ENCODE assay signal across 1 cellular context in the genomic region with DNA sequence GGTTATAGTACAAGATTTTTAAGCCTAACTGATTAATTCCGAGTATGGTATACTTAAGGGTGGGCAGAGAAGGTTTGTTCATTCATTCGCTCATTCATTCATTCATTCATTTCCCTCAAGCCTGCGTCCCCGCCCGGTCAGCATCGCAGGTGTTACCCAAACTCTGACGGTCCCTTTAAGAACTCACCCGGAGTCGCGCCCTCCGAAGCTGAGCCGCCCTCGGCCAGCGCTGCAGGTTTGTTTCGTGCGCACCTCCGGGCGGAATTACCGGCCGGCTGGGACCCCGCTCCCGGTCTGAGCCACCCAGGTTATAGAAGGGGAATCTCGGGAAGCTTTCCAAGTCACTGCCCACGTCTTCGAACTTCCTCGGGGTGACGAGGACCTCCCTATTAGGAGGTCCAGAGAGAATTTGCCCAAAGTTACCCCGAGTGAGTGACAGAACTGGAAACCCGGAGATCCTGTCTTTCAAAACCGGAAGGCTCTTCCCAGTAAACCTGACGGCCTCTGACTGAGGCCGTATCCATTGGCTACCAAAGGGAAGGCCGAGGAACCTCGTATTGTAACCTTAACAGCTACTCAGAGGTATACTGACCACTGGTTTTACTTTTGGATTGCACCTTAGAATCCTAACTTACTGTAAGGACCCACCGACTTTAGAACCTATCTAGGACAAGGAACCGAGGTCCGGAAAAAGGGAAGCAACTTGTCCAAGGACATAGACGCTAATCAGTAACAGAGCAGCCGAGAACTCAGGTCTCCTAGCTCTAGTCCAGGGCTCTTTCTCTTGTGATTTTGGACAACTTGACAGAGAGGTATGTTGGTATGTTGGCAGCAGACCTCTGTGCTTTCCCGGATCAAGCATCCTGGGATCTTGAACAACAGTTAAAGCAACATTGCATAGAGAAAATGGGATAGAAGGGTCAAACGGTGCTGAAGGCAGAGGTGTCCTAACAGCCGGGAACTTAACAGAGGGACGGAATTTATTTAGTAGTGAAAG.
TF ChIP-seq lines count a peak whose summit lies in the region.

No MANE protein-coding gene starts in this region.

TF ChIP-seq in HepG2, 621 proteins besides CTCF, POLR2A, EP300 and RAD21 (continued from another document and continues in another):
- TF ChIP-seq SETDB1 (CRISPR knock-in tag; IDR thresholded peaks at IDR 0.05; ENCODE audit: borderline replicate concordance) (no peak), ZNF530 (CRISPR knock-in tag; IDR thresholded peaks at IDR 0.05; ENCODE audit: low read depth) (no peak), MED13 (CRISPR knock-in tag; IDR thresholded peaks at IDR 0.05) (no peak), REL (CRISPR knock-in tag; conservative IDR thresholded peaks at IDR 0.05) (no peak), ZNF557 (CRISPR knock-in tag; IDR thresholded peaks at IDR 0.05) (no peak), ZNF33A (CRISPR knock-in tag; IDR thresholded peaks at IDR 0.05; ENCODE audit: borderline replicate concordance) (no peak), NR1H2 (CRISPR knock-in tag; IDR thresholded peaks at IDR 0.05; ENCODE audit: borderline replicate concordance, low read depth) (no peak), TCF12 (IDR thresholded peaks at IDR 0.05) (no peak), TCF12 (CRISPR knock-in tag; IDR thresholded peaks at IDR 0.05) (peak; percentile 3; the same call in 1 of the 2 replicates), GABPA (IDR thresholded peaks at IDR 0.05; ENCODE audit: low read depth, low read length) (no peak), GABPA (CRISPR knock-in tag; IDR thresholded peaks at IDR 0.05; ENCODE audit: low read depth) (peak; percentile 62), JUND (CRISPR knock-in tag; IDR thresholded peaks at IDR 0.05) (no peak), SP140L (CRISPR knock-in tag; IDR thresholded peaks at IDR 0.05; ENCODE audit: borderline replicate concordance) (no peak), ZNF296 (CRISPR knock-in tag; conservative IDR thresholded peaks at IDR 0.05) (no peak), RELA (CRISPR knock-in tag; IDR thresholded peaks at IDR 0.05) (no peak), ZNF749 (CRISPR knock-in tag; IDR thresholded peaks at IDR 0.05; ENCODE audit: borderline replicate concordance) (peak; percentile 56; the same call in 1 of the 2 replicates), ZNF230 (CRISPR knock-in tag; IDR thresholded peaks at IDR 0.05) (no peak), SMARCE1 (IDR thresholded peaks at IDR 0.05; ENCODE audit: borderline replicate concordance) (no peak), ZNF343 (CRISPR knock-in tag; IDR thresholded peaks at IDR 0.05) (no peak), SRSF4 (IDR thresholded peaks at IDR 0.05; ENCODE audit: low read depth, low read length, poor library complexity, severe bottlenecking) (no peak), ZFP41 (CRISPR knock-in tag; IDR thresholded peaks at IDR 0.05; ENCODE audit: borderline replicate concordance) (no peak), ZNF441 (CRISPR knock-in tag; IDR thresholded peaks at IDR 0.05; ENCODE audit: borderline replicate concordance) (no peak), ZNF7 (CRISPR knock-in tag; IDR thresholded peaks at IDR 0.05) (no peak), ZBTB1 (CRISPR knock-in tag; IDR thresholded peaks at IDR 0.05; ENCODE audit: borderline replicate concordance) (no peak), ELF1 (CRISPR knock-in tag; IDR thresholded peaks at IDR 0.05) (peak; percentile 66), TEAD3 (CRISPR knock-in tag; optimal IDR thresholded peaks at IDR 0.05; ENCODE audit: borderline replicate concordance) (peak; percentile 12), NRL (CRISPR knock-in tag; IDR thresholded peaks at IDR 0.05; ENCODE audit: borderline replicate concordance) (no peak), ARNTL (CRISPR knock-in tag; IDR thresholded peaks at IDR 0.05) (no peak), PHF21A (CRISPR knock-in tag; IDR thresholded peaks at IDR 0.05) (peak; percentile 29; the same call in 1 of the 2 replicates), MAFF (IDR thresholded peaks at IDR 0.05; ENCODE audit: low read depth, low read length) (no peak), PCBP1 (IDR thresholded peaks at IDR 0.05; ENCODE audit: borderline replicate concordance, low read depth, low read length) (no peak), ZNF350 (CRISPR knock-in tag; IDR thresholded peaks at IDR 0.05; ENCODE audit: borderline replicate concordance, low read depth) (no peak), NFYB (CRISPR knock-in tag; IDR thresholded peaks at IDR 0.05) (0 out of 2 replicates have a peak, but pooled peaks have one; percentile 10), ZZZ3 (CRISPR knock-in tag; IDR thresholded peaks at IDR 0.05; ENCODE audit: borderline replicate concordance) (no peak), ZNF672 (CRISPR knock-in tag; IDR thresholded peaks at IDR 0.05) (no peak), KLF6 (CRISPR knock-in tag; IDR thresholded peaks at IDR 0.05) (no peak), FOXM1 (CRISPR knock-in tag; IDR thresholded peaks at IDR 0.05) (no peak), ARID2 (CRISPR knock-in tag; IDR thresholded peaks at IDR 0.05; ENCODE audit: borderline replicate concordance) (peak; percentile 77; the same call in 1 of the 2 replicates)
- TF ChIP-seq, protein P1, sequence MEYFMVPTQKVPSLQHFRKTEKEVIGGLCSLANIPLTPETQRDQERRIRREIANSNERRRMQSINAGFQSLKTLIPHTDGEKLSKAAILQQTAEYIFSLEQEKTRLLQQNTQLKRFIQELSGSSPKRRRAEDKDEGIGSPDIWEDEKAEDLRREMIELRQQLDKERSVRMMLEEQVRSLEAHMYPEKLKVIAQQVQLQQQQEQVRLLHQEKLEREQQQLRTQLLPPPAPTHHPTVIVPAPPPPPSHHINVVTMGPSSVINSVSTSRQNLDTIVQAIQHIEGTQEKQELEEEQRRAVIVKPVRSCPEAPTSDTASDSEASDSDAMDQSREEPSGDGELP (IDR thresholded peaks at IDR 0.05; ENCODE audit: borderline replicate concordance, low read depth), result no peak
- TF ChIP-seq, protein P2, sequence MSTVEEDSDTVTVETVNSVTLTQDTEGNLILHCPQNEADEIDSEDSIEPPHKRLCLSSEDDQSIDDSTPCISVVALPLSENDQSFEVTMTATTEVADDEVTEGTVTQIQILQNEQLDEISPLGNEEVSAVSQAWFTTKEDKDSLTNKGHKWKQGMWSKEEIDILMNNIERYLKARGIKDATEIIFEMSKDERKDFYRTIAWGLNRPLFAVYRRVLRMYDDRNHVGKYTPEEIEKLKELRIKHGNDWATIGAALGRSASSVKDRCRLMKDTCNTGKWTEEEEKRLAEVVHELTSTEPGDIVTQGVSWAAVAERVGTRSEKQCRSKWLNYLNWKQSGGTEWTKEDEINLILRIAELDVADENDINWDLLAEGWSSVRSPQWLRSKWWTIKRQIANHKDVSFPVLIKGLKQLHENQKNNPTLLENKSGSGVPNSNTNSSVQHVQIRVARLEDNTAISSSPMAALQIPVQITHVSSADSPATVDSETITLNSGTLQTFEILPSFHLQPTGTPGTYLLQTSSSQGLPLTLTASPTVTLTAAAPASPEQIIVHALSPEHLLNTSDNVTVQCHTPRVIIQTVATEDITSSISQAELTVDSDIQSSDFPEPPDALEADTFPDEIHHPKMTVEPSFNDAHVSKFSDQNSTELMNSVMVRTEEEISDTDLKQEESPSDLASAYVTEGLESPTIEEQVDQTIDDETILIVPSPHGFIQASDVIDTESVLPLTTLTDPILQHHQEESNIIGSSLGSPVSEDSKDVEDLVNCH (CRISPR knock-in tag; IDR thresholded peaks at IDR 0.05), result 0 out of 2 replicates have a peak, but pooled peaks have one; percentile 7
- TF ChIP-seq, protein P3, sequence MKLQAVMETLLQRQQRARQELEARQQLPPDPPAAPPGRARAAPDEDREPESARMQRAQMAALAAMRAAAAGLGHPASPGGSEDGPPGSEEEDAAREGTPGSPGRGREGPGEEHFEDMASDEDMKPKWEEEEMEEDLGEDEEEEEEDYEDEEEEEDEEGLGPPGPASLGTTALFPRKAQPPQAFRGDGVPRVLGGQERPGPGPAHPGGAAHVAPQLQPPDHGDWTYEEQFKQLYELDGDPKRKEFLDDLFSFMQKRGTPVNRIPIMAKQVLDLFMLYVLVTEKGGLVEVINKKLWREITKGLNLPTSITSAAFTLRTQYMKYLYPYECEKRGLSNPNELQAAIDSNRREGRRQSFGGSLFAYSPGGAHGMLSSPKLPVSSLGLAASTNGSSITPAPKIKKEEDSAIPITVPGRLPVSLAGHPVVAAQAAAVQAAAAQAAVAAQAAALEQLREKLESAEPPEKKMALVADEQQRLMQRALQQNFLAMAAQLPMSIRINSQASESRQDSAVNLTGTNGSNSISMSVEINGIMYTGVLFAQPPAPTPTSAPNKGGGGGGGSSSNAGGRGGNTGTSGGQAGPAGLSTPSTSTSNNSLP (IDR thresholded peaks at IDR 0.05; ENCODE audit: low read depth, low read length), result no peak
- TF ChIP-seq, protein P4, sequence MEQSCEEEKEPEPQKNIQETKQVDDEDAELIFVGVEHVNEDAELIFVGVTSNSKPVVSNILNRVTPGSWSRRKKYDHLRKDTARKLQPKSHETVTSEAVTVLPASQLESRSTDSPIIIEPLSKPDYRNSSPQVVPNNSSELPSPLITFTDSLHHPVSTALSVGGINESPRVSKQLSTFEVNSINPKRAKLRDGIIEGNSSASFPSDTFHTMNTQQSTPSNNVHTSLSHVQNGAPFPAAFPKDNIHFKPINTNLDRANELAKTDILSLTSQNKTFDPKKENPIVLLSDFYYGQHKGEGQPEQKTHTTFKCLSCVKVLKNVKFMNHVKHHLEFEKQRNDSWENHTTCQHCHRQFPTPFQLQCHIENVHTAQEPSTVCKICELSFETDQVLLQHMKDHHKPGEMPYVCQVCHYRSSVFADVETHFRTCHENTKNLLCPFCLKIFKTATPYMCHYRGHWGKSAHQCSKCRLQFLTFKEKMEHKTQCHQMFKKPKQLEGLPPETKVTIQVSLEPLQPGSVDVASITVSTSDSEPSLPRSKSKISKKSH (CRISPR knock-in tag; IDR thresholded peaks at IDR 0.05; ENCODE audit: borderline replicate concordance), result no peak
- TF ChIP-seq, protein P5, sequence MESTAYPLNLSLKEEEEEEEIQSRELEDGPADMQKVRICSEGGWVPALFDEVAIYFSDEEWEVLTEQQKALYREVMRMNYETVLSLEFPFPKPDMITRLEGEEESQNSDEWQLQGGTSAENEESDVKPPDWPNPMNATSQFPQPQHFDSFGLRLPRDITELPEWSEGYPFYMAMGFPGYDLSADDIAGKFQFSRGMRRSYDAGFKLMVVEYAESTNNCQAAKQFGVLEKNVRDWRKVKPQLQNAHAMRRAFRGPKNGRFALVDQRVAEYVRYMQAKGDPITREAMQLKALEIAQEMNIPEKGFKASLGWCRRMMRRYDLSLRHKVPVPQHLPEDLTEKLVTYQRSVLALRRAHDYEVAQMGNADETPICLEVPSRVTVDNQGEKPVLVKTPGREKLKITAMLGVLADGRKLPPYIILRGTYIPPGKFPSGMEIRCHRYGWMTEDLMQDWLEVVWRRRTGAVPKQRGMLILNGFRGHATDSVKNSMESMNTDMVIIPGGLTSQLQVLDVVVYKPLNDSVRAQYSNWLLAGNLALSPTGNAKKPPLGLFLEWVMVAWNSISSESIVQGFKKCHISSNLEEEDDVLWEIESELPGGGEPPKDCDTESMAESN (CRISPR knock-in tag; conservative IDR thresholded peaks at IDR 0.05), result no peak
- TF ChIP-seq, protein P6, sequence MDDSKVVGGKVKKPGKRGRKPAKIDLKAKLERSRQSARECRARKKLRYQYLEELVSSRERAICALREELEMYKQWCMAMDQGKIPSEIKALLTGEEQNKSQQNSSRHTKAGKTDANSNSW (CRISPR knock-in tag; IDR thresholded peaks at IDR 0.05; ENCODE audit: borderline replicate concordance), result no peak
- TF ChIP-seq, protein P7, sequence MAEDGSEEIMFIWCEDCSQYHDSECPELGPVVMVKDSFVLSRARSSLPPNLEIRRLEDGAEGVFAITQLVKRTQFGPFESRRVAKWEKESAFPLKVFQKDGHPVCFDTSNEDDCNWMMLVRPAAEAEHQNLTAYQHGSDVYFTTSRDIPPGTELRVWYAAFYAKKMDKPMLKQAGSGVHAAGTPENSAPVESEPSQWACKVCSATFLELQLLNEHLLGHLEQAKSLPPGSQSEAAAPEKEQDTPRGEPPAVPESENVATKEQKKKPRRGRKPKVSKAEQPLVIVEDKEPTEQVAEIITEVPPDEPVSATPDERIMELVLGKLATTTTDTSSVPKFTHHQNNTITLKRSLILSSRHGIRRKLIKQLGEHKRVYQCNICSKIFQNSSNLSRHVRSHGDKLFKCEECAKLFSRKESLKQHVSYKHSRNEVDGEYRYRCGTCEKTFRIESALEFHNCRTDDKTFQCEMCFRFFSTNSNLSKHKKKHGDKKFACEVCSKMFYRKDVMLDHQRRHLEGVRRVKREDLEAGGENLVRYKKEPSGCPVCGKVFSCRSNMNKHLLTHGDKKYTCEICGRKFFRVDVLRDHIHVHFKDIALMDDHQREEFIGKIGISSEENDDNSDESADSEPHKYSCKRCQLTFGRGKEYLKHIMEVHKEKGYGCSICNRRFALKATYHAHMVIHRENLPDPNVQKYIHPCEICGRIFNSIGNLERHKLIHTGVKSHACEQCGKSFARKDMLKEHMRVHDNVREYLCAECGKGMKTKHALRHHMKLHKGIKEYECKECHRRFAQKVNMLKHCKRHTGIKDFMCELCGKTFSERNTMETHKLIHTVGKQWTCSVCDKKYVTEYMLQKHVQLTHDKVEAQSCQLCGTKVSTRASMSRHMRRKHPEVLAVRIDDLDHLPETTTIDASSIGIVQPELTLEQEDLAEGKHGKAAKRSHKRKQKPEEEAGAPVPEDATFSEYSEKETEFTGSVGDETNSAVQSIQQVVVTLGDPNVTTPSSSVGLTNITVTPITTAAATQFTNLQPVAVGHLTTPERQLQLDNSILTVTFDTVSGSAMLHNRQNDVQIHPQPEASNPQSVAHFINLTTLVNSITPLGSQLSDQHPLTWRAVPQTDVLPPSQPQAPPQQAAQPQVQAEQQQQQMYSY (CRISPR knock-in tag; IDR thresholded peaks at IDR 0.05), result no peak
- TF ChIP-seq, protein P8, sequence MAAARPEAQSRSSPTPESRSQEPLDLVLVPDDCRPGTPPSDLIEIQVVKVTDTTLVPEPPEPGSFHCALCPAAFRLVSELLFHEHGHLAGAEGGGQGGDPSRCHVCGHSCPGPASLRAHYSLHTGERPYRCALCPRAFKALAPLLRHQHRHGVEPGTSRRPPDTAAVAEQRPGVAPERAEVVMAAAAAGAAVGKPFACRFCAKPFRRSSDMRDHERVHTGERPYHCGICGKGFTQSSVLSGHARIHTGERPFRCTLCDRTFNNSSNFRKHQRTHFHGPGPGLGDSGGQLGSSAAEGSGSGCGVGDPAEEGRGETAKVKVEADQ (CRISPR knock-in tag; IDR thresholded peaks at IDR 0.05; ENCODE audit: borderline replicate concordance), result no peak
- TF ChIP-seq, protein P9, sequence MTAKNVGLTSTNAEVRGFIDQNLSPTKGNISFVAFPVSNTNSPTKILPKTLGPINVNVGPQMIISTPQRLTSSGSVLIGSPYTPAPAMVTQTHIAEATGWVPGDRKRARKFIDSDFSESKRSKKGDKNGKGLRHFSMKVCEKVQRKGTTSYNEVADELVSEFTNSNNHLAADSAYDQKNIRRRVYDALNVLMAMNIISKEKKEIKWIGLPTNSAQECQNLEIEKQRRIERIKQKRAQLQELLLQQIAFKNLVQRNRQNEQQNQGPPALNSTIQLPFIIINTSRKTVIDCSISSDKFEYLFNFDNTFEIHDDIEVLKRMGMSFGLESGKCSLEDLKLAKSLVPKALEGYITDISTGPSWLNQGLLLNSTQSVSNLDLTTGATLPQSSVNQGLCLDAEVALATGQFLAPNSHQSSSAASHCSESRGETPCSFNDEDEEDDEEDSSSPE (CRISPR knock-in tag; IDR thresholded peaks at IDR 0.05), result no peak
- TF ChIP-seq, protein P10, sequence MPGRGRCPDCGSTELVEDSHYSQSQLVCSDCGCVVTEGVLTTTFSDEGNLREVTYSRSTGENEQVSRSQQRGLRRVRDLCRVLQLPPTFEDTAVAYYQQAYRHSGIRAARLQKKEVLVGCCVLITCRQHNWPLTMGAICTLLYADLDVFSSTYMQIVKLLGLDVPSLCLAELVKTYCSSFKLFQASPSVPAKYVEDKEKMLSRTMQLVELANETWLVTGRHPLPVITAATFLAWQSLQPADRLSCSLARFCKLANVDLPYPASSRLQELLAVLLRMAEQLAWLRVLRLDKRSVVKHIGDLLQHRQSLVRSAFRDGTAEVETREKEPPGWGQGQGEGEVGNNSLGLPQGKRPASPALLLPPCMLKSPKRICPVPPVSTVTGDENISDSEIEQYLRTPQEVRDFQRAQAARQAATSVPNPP (CRISPR knock-in tag; IDR thresholded peaks at IDR 0.05), result no peak
